ENCODE assay signal across 19 cellular contexts in genomic region chr11:131614514-131615085, GRCh38.
"Had no signal": no experiment of that assay in that cellular context is flagged by ENCODE, and none has a peak within 500 bp of the region (broad histone marks: within the 10 kb centered on the region; RNA-seq: fewer than 3 reads in every experiment).

No MANE protein-coding gene starts in this region.

- H3K4me1 Mint-ChIP-seq: naive thymus-derived CD8-positive, alpha-beta T cell had no signal

- H3K4me3 ChIP-seq: adrenal gland, heart left ventricle, prostate gland, right lobe of liver, stomach, thyroid gland had no signal

- DNase-seq: activated CD4-positive, CD25-positive, alpha-beta regulatory T cell treated with anti-CD3 and anti-CD28 coated beads, Interleukin-2, amount 50 U/mL, for 72 hours; activated naive CD4-positive, alpha-beta T cell treated with anti-CD3 and anti-CD28 coated beads, Interleukin-2, amount 50 U/mL, for 16 hours; adrenal gland; central memory CD4-positive, alpha-beta T cell; cortex of kidney; effector memory CD4-positive, alpha-beta T cell; foreskin keratinocyte; heart left ventricle; naive thymus-derived CD8-positive, alpha-beta T cell; occipital lobe; right lobe of liver; stimulated activated CD4-positive, alpha-beta T cell treated with anti-CD3 and anti-CD28 coated beads, Interleukin-1b, Interleukin-23, amount 100 ng/mL, for 48 hours; stomach; T-helper 1 cell; T1000; thyroid gland had no signal

- H3K4me1 ChIP-seq: adrenal gland, foreskin keratinocyte, prostate gland, right lobe of liver, stomach, thyroid gland had no signal

- H3K9me3 ChIP-seq: adrenal gland, heart left ventricle, prostate gland, right lobe of liver, stomach, thyroid gland had no signal

- H3K27me3 ChIP-seq: adrenal gland, foreskin keratinocyte, right lobe of liver, thyroid gland had no signal

- H3K4me3 Mint-ChIP-seq: naive thymus-derived CD8-positive, alpha-beta T cell had no signal

- H3K27ac ChIP-seq: adrenal gland, foreskin keratinocyte, heart left ventricle, prostate gland, right lobe of liver, stomach, thyroid gland had no signal

- H3K36me3 Mint-ChIP-seq: naive thymus-derived CD8-positive, alpha-beta T cell had no signal

- H3K36me3 ChIP-seq: adrenal gland, heart left ventricle, prostate gland, right lobe of liver, stomach, thyroid gland had no signal

- ATAC-seq: foreskin keratinocyte; heart left ventricle; left lobe of liver; naive thymus-derived CD8-positive, alpha-beta T cell; right lobe of liver; SK-N-SH treated with all-trans-retinoic acid at 6 μM for 48 hours had no signal
